Comparison of ENCODE assay signal across 13 cellular contexts in the genomic region with DNA sequence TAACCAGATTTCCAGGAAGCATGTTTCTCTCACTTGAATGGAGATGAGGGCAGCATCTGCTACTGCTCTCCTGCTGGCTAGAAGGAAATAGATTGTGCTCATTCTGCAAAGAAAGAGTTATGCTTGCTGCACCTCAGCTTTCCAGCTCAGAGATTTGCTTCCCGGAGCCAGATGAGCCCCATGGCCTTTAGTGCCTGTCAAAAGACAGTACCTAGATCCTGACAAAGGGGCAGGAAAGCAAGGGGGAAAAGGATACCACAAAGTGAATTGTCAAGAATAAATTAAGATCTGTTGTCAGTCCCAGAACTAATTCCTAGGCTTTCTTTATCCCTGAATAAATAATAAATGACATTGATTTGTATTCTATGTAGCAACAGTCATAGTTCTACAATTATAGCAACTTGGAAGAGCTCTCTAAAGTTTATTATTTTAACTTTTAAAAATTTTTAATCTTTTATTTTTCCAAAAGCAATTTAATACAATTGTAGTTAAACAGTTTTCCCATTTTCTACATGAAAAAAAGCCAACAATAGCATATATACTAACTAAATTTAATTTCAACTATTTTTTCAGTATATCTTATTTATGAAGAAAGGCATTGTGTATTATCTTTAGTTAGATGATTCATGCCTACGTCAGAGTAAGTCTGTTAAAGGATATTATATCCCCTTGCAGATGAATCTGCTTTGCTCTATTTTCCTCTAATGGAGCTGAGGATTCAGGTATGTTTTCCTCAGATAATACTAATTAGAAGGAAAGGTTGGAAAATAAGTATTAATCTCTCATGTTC.
DNase-seq lines count a peak whose midpoint lies in the region; ATAC-seq lines count a peak whose summit lies in the region.
"Had no signal": no experiment of that assay in that cellular context is flagged by ENCODE, and none has a peak within 500 bp of the region (broad histone marks: within the 10 kb centered on the region; RNA-seq: fewer than 3 reads in every experiment).

No MANE protein-coding gene starts in this region.

- H3K4me1 Mint-ChIP-seq in activated T-helper 17 cell treated with anti-CD3 and anti-CD28 coated beads, Interleukin-2, amount 50 U/mL, for 72 hours = no peaks in the 10 kb centered on the region

- H3K4me3 Mint-ChIP-seq in activated T-helper 17 cell treated with anti-CD3 and anti-CD28 coated beads, Interleukin-2, amount 50 U/mL, for 72 hours = no peak overlapping the region

- DNase-seq in DMS 273 (lab: John Stamatoyannopoulos, UW; ENCODE audit: unreplicated experiment) (peak; percentile 88), NCI-H2227 (lab: John Stamatoyannopoulos, UW; ENCODE audit: unreplicated experiment) (peak; percentile 27), cerebellar cortex (ENCODE audit: low spot score) (peak; percentile 89), left kidney (ENCODE audit: low read depth, low spot score) (peak; percentile 33), OCI-M2 (lab: John Stamatoyannopoulos, UW; ENCODE audit: unreplicated experiment) (no peak)
- DNase-seq: activated naive CD4-positive, alpha-beta T cell; EL; head of caudate nucleus; MM.1S; psoas muscle had no signal

- no peak overlapping the region for H3K27ac Mint-ChIP-seq in activated T-helper 17 cell treated with anti-CD3 and anti-CD28 coated beads, Interleukin-2, amount 50 U/mL, for 72 hours

- no peaks in the 10 kb centered on the region for H3K9me3 Mint-ChIP-seq in activated T-helper 17 cell treated with anti-CD3 and anti-CD28 coated beads, Interleukin-2, amount 50 U/mL, for 72 hours

- no peaks in the 10 kb centered on the region for H3K36me3 Mint-ChIP-seq in activated T-helper 17 cell treated with anti-CD3 and anti-CD28 coated beads, Interleukin-2, amount 50 U/mL, for 72 hours (ENCODE audit: low read depth)

- no peak for ATAC-seq in HG03045 (IDR thresholded peaks at IDR 0.05; ENCODE audit: unreplicated experiment)
- no peak for ATAC-seq in HG02571 (IDR thresholded peaks at IDR 0.05; ENCODE audit: unreplicated experiment)
- ATAC-seq in activated T-helper 17 cell treated with anti-CD3 and anti-CD28 coated beads, Interleukin-2, amount 50 U/mL, for 72 hours (replicated peaks) = no peak
- ATAC-seq: psoas muscle had no signal

- H3K27me3 Mint-ChIP-seq in activated T-helper 17 cell treated with anti-CD3 and anti-CD28 coated beads, Interleukin-2, amount 50 U/mL, for 72 hours = no peaks in the 10 kb centered on the region
